In genomic region chr6:71333700-71334099, GRCh38 we compare ENCODE assay signal across 13 cellular contexts. TPM values are rescaled to one million over a fixed set of nuclear protein-coding genes. Genes with fewer than 3 reads are reported as not detected.
DNase-seq lines count a peak whose midpoint lies in the region; ATAC-seq and TF ChIP-seq lines count a peak whose summit lies in the region.
"Had no signal": no experiment of that assay in that cellular context is flagged by ENCODE, and none has a peak within 500 bp of the region (broad histone marks: within the 10 kb centered on the region; RNA-seq: fewer than 3 reads in every experiment).

No MANE protein-coding gene starts in this region.

- DNase-seq in right cardiac atrium (no peak), left ventricle myocardium inferior (no peak), adrenal gland (peak in 5 of 7 donors; percentile 14 to 34 (median 29)), glomerular visceral epithelial cell (ENCODE audit: extremely low spot score) (peak; percentile 72), natural killer cell (no peak), T-cell (no peak)
- no peak for DNase-seq in activated T-cell treated with anti-CD3 and anti-CD28 coated beads, Interleukin-2, amount 50 U/mL, for 24 hours
- DNase-seq: activated CD4-positive, alpha-beta T cell treated with anti-CD3 and anti-CD28 coated beads, Interleukin-2, amount 50 U/mL, for 4 hours; AML-193; NCI-H2227 treated with DMSO at 0.1 percent for 48 hours; stimulated activated CD8-positive, alpha-beta memory T cell treated with anti-CD3 and anti-CD28 coated beads, Interleukin-4, amount 100 ng/mL, for 48 hours had no signal

- no peaks in the 10 kb centered on the region for H3K9me3 Mint-ChIP-seq in activated T-cell treated with anti-CD3 and anti-CD28 coated beads, Interleukin-2, amount 50 U/mL, for 24 hours
- no peaks in the 10 kb centered on the region for H3K9me3 Mint-ChIP-seq in natural killer cell
- no peaks in the 10 kb centered on the region for H3K9me3 Mint-ChIP-seq in T-cell

- H3K4me3 ChIP-seq in right cardiac atrium (ENCODE audit: low read length) (no peak overlapping the region), left ventricle myocardium inferior (no peak overlapping the region), adrenal gland (no peak overlapping the region)

- POLR2A ChIA-PET in T-cell (lab: Charles Lee): no interaction called here

- intact Hi-C loops in right cardiac atrium (cut with DNase I): no loop called here
- intact Hi-C loops in left ventricle myocardium inferior (cut with micrococcal nuclease): no loop called here
- intact Hi-C loops in adrenal gland (cut with DNase I): no loop called here
- intact Hi-C loops in natural killer cell (cut with micrococcal nuclease): no loop called here

- no peaks in the 10 kb centered on the region for H3K4me1 ChIP-seq in right cardiac atrium (ENCODE audit: control insufficient read depth, insufficient read depth, low read length)
- peaks cover 21% of the 10 kb centered on the region for H3K4me1 ChIP-seq in left ventricle myocardium inferior
- peaks cover 0 to 8% of the 10 kb centered on the region in 2 donors for H3K4me1 ChIP-seq in adrenal gland (replicated peaks in 1 of 2)

- no peaks in the 10 kb centered on the region for H3K27me3 ChIP-seq in right cardiac atrium (ENCODE audit: control insufficient read depth, insufficient read depth)
- H3K27me3 ChIP-seq in left ventricle myocardium inferior (ENCODE audit: low read depth): no peaks in the 10 kb centered on the region
- H3K27me3 ChIP-seq in adrenal gland: no peaks in the 10 kb centered on the region

- H3K36me3 Mint-ChIP-seq in activated T-cell treated with anti-CD3 and anti-CD28 coated beads, Interleukin-2, amount 50 U/mL, for 24 hours (ENCODE audit: low read depth): no peaks in the 10 kb centered on the region
- H3K36me3 Mint-ChIP-seq in natural killer cell (no peaks in the 10 kb centered on the region), T-cell (no peaks in the 10 kb centered on the region)

- no peaks in the 10 kb centered on the region for H3K9me3 ChIP-seq in right cardiac atrium (ENCODE audit: control insufficient read depth, low read length)
- H3K9me3 ChIP-seq in left ventricle myocardium inferior (replicated peaks): no peaks in the 10 kb centered on the region
- no peaks in the 10 kb centered on the region for H3K9me3 ChIP-seq in adrenal gland (replicated peaks in 1 of 3)

- H3K4me3 Mint-ChIP-seq in activated T-cell treated with anti-CD3 and anti-CD28 coated beads, Interleukin-2, amount 50 U/mL, for 24 hours: no peak overlapping the region
- H3K4me3 Mint-ChIP-seq in natural killer cell: no peak overlapping the region
- H3K4me3 Mint-ChIP-seq in T-cell: no peak overlapping the region

- H3K27me3 Mint-ChIP-seq in activated T-cell treated with anti-CD3 and anti-CD28 coated beads, Interleukin-2, amount 50 U/mL, for 24 hours: no peaks in the 10 kb centered on the region
- peaks cover 7 to 8% of the 10 kb centered on the region in 2 donors for H3K27me3 Mint-ChIP-seq in natural killer cell (ENCODE audit: low read depth in 2 of 2)
- peaks cover 0 to 19% of the 10 kb centered on the region in 2 donors for H3K27me3 Mint-ChIP-seq in T-cell

- H3K36me3 ChIP-seq in left ventricle myocardium inferior (no peaks in the 10 kb centered on the region), adrenal gland (replicated peaks in 1 of 2) (no peaks in the 10 kb centered on the region)

- ATAC-seq in right cardiac atrium: peak; percentile 43 to 49
- ATAC-seq in natural killer cell: no peak
- no peak for ATAC-seq in HG02759 (IDR thresholded peaks at IDR 0.05; ENCODE audit: unreplicated experiment)
- no peak for ATAC-seq in T-cell (replicated peaks in 1 of 4)

- H3K27ac Mint-ChIP-seq in activated T-cell treated with anti-CD3 and anti-CD28 coated beads, Interleukin-2, amount 50 U/mL, for 24 hours: no peak overlapping the region
- no peak overlapping the region for H3K27ac Mint-ChIP-seq in natural killer cell
- no peak overlapping the region for H3K27ac Mint-ChIP-seq in T-cell

- peaks cover 4% of the 10 kb centered on the region for H3K4me1 Mint-ChIP-seq in activated T-cell treated with anti-CD3 and anti-CD28 coated beads, Interleukin-2, amount 50 U/mL, for 24 hours (ENCODE audit: low read depth)
- no peaks in the 10 kb centered on the region for H3K4me1 Mint-ChIP-seq in natural killer cell
- no peaks in the 10 kb centered on the region for H3K4me1 Mint-ChIP-seq in T-cell

- no peak for TF ChIP-seq CTCF in left ventricle myocardium inferior (IDR thresholded peaks at IDR 0.05; ENCODE audit: borderline replicate concordance)
- no peak for TF ChIP-seq CTCF in adrenal gland (IDR thresholded peaks at IDR 0.05)
- TF ChIP-seq CTCF in natural killer cell (IDR thresholded peaks at IDR 0.05): no peak

- WGBS in right cardiac atrium: 54% methylated on average over 2 of the region's 2 CpGs
- 40 to 66% (median 52%) methylated on average over 2 of the region's 2 CpGs for WGBS in adrenal gland, 4 donors

- H3K27ac ChIP-seq in right cardiac atrium (ENCODE audit: low read length) (no peak overlapping the region), left ventricle myocardium inferior (replicated peaks) (no peak overlapping the region), adrenal gland (peak overlapping the region in 1 of 5 donors; percentile 35)
- H3K27ac ChIP-seq: KMS-11 had no signal

- CTCF ChIA-PET in T-cell (lab: Charles Lee): no interaction called here

- no peak for TF ChIP-seq POLR2A in adrenal gland (IDR thresholded peaks at IDR 0.05)

RNA-seq across cellular contexts. Expression of gene OGFRL1, which starts 45.1 kb away (rescaled TPM):
- total RNA-seq in right cardiac atrium: 10 to 100 TPM in 3 of 4 donors, 1 to 10 TPM in 1; 8.9 to 12.4 (median 12.1) TPM
- 5.4 TPM for polyA plus RNA-seq in right cardiac atrium
- total RNA-seq in left ventricle myocardium inferior: 7.1 TPM
- total RNA-seq in adrenal gland: 10 to 100 TPM; 12.4 to 33.4 (median 14.2) TPM
- polyA plus RNA-seq in adrenal gland: 10 to 100 TPM in 1 of 3 donors, 1 to 10 TPM in 2; 5.3 to 17.2 (median 8.3) TPM
- total RNA-seq in natural killer cell: 10 to 100 TPM; 22.9 to 30.7 (median 25.6) TPM
- total RNA-seq in T-cell: 10 to 100 TPM in 1 of 5 donors, 1 to 10 TPM in 4; 7.3 to 10.0 (median 8.2) TPM

Comparison
In these comparisons a context has a peak if more than half of its experiments do, and no peak if none do; other contexts are left out.
1. ATAC-seq: peak in right cardiac atrium (2 of 2); none in natural killer cell (0 of 3), HG02759 (single experiment) and T-cell (0 of 4).
2. DNase-seq: peak in adrenal gland (5 of 7) and glomerular visceral epithelial cell (single experiment); none in right cardiac atrium (0 of 3), left ventricle myocardium inferior (single experiment), activated T-cell treated with anti-CD3 and anti-CD28 coated beads, Interleukin-2, amount 50 U/mL, for 24 hours (single experiment), natural killer cell (single experiment) and T-cell (0 of 34).